Comparison of ENCODE assay signal across 1 cellular context in the genomic region with DNA sequence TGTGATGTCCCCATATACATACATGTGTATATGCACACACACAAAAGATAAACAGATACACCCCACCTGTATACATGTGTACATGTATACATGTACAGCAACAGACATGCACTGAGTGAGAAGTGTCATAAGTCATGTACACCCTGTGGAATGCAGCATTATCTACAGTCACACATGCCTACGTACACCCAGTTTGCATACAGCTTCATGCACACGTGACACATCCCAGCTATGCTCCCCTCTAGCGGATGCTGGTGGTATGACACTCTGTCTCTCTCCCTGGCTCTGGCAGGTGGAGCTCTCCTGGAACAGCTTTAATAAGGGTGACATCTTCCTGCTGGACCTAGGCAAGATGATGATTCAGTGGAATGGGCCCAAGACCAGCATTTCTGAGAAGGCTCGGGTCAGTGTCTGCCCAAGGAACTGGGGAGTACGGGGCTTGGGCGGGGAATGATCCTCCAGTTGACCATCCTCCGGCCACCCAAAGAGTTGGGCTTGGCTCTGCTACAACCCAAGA.
TF ChIP-seq lines count a peak whose summit lies in the region.

No MANE protein-coding gene starts in this region.

TF ChIP-seq in K562, 482 proteins besides CTCF, POLR2A, EP300 and RAD21 (continued from another document and continues in another):
- TF ChIP-seq SREBF1 (IDR thresholded peaks at IDR 0.05; ENCODE audit: borderline replicate concordance, low read depth, low read length) (no peak), PRMT5 (CRISPR knock-in tag; IDR thresholded peaks at IDR 0.05) (no peak), MAFF (IDR thresholded peaks at IDR 0.05; ENCODE audit: low read length) (no peak), MCM7 (IDR thresholded peaks at IDR 0.05) (no peak), GTF2F1 (IDR thresholded peaks at IDR 0.05; ENCODE audit: low read depth, low read length) (no peak), SRSF9 (IDR thresholded peaks at IDR 0.05; ENCODE audit: borderline replicate concordance, low read depth, low read length) (no peak), FOXA3 (CRISPR knock-in tag; conservative IDR thresholded peaks at IDR 0.05 in 1 of 2, IDR thresholded peaks at IDR 0.05 in 1 of 2) (no peak), SNIP1 (IDR thresholded peaks at IDR 0.05; ENCODE audit: low read depth) (no peak), ZNF24 (IDR thresholded peaks at IDR 0.05) (no peak; the same call in 1 of the 2 replicates), ZNF717 (CRISPR knock-in tag; IDR thresholded peaks at IDR 0.05) (no peak), MTA3 (IDR thresholded peaks at IDR 0.05; ENCODE audit: borderline replicate concordance) (peak; percentile 88), ZNF764 (CRISPR knock-in tag; IDR thresholded peaks at IDR 0.05; ENCODE audit: low read depth) (no peak), ZNF23 (CRISPR knock-in tag; IDR thresholded peaks at IDR 0.05) (no peak), CHD1 (IDR thresholded peaks at IDR 0.05; ENCODE audit: low read length) (no peak), TRIM28 (IDR thresholded peaks at IDR 0.05) (no peak), BMI1 (IDR thresholded peaks at IDR 0.05; ENCODE audit: low read length) (no peak), XRCC5 (IDR thresholded peaks at IDR 0.05; ENCODE audit: low read depth, low read length) (peak; percentile 83; the same call in 1 of the 2 replicates), ZNF445 (CRISPR knock-in tag; IDR thresholded peaks at IDR 0.05; ENCODE audit: low read depth) (no peak), POLR2B (IDR thresholded peaks at IDR 0.05; ENCODE audit: low read depth, partially characterized antibody) (no peak), ETV6 (IDR thresholded peaks at IDR 0.05; ENCODE audit: borderline replicate concordance in 1 of 2, low read depth in 2 of 2, low read length in 1 of 2) (no peak), ETV6 (CRISPR knock-in tag; IDR thresholded peaks at IDR 0.05; ENCODE audit: borderline replicate concordance) (no peak), TCFL5 (CRISPR knock-in tag; conservative IDR thresholded peaks at IDR 0.05) (no peak), FOXK1 (CRISPR knock-in tag; IDR thresholded peaks at IDR 0.05; ENCODE audit: borderline replicate concordance) (peak; percentile 75; the same call in 1 of the 2 replicates), SRSF1 (IDR thresholded peaks at IDR 0.05; ENCODE audit: low read depth, low read length) (no peak), NFIC (IDR thresholded peaks at IDR 0.05) (no peak; the same call in 1 of the 2 replicates), NEUROD1 (IDR thresholded peaks at IDR 0.05; ENCODE audit: borderline replicate concordance, low read depth, low read length, partially characterized antibody) (no peak), ETS2 (tag; IDR thresholded peaks at IDR 0.05; ENCODE audit: borderline replicate concordance, poor library complexity, severe bottlenecking) (no peak), FUS (optimal IDR thresholded peaks at IDR 0.05; ENCODE audit: low read depth, low read length) (no peak), SAFB (IDR thresholded peaks at IDR 0.05; ENCODE audit: borderline replicate concordance, low read depth, low read length) (no peak), TEAD1 (CRISPR knock-in tag; IDR thresholded peaks at IDR 0.05) (peak; percentile 94 to 96), BCOR (IDR thresholded peaks at IDR 0.05) (no peak), TCF7L2 (IDR thresholded peaks at IDR 0.05; ENCODE audit: low read depth, low read length) (no peak), BRCA1 (IDR thresholded peaks at IDR 0.05) (no peak), BRCA1 (CRISPR knock-in tag; IDR thresholded peaks at IDR 0.05) (no peak), SAP30 (IDR thresholded peaks at IDR 0.05; ENCODE audit: borderline replicate concordance, insufficient read depth, low read depth, low read length, poor library complexity, severe bottlenecking) (no peak), NFXL1 (CRISPR knock-in tag; IDR thresholded peaks at IDR 0.05) (no peak), DMBX1 (CRISPR knock-in tag; IDR thresholded peaks at IDR 0.05; ENCODE audit: borderline replicate concordance) (no peak), CCNT2 (IDR thresholded peaks at IDR 0.05; ENCODE audit: borderline replicate concordance, extremely low read depth, insufficient read length, low read depth, low read length) (no peak), MIER1 (IDR thresholded peaks at IDR 0.05; ENCODE audit: low read depth) (no peak), ZNF444 (CRISPR knock-in tag; IDR thresholded peaks at IDR 0.05) (no peak), ZSCAN32 (CRISPR knock-in tag; IDR thresholded peaks at IDR 0.05) (no peak), HMG20B (CRISPR knock-in tag; IDR thresholded peaks at IDR 0.05) (no peak), TBL1XR1 (IDR thresholded peaks at IDR 0.05; ENCODE audit: low read length in 2 of 2) (peak in 1 of 2 experiments; percentile 97; a peak in 2 of 4 replicates), CBX1 (IDR thresholded peaks at IDR 0.05; ENCODE audit: low read depth) (no peak), ESRRB (CRISPR knock-in tag; IDR thresholded peaks at IDR 0.05; ENCODE audit: borderline replicate concordance) (no peak), NFRKB (IDR thresholded peaks at IDR 0.05; ENCODE audit: low read depth) (peak; percentile 60; the same call in 1 of the 2 replicates), KDM4B (IDR thresholded peaks at IDR 0.05; ENCODE audit: borderline replicate concordance in 2 of 2, low read depth in 1 of 2) (no peak), KAT8 (IDR thresholded peaks at IDR 0.05; ENCODE audit: low read depth) (no peak)
- TF ChIP-seq, protein P1, sequence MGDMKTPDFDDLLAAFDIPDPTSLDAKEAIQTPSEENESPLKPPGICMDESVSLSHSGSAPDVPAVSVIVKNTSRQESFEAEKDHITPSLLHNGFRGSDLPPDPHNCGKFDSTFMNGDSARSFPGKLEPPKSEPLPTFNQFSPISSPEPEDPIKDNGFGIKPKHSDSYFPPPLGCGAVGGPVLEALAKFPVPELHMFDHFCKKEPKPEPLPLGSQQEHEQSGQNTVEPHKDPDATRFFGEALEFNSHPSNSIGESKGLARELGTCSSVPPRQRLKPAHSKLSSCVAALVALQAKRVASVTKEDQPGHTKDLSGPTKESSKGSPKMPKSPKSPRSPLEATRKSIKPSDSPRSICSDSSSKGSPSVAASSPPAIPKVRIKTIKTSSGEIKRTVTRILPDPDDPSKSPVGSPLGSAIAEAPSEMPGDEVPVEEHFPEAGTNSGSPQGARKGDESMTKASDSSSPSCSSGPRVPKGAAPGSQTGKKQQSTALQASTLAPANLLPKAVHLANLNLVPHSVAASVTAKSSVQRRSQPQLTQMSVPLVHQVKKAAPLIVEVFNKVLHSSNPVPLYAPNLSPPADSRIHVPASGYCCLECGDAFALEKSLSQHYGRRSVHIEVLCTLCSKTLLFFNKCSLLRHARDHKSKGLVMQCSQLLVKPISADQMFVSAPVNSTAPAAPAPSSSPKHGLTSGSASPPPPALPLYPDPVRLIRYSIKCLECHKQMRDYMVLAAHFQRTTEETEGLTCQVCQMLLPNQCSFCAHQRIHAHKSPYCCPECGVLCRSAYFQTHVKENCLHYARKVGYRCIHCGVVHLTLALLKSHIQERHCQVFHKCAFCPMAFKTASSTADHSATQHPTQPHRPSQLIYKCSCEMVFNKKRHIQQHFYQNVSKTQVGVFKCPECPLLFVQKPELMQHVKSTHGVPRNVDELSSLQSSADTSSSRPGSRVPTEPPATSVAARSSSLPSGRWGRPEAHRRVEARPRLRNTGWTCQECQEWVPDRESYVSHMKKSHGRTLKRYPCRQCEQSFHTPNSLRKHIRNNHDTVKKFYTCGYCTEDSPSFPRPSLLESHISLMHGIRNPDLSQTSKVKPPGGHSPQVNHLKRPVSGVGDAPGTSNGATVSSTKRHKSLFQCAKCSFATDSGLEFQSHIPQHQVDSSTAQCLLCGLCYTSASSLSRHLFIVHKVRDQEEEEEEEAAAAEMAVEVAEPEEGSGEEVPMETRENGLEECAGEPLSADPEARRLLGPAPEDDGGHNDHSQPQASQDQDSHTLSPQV (IDR thresholded peaks at IDR 0.05): peak; percentile 96
- TF ChIP-seq, protein P2, sequence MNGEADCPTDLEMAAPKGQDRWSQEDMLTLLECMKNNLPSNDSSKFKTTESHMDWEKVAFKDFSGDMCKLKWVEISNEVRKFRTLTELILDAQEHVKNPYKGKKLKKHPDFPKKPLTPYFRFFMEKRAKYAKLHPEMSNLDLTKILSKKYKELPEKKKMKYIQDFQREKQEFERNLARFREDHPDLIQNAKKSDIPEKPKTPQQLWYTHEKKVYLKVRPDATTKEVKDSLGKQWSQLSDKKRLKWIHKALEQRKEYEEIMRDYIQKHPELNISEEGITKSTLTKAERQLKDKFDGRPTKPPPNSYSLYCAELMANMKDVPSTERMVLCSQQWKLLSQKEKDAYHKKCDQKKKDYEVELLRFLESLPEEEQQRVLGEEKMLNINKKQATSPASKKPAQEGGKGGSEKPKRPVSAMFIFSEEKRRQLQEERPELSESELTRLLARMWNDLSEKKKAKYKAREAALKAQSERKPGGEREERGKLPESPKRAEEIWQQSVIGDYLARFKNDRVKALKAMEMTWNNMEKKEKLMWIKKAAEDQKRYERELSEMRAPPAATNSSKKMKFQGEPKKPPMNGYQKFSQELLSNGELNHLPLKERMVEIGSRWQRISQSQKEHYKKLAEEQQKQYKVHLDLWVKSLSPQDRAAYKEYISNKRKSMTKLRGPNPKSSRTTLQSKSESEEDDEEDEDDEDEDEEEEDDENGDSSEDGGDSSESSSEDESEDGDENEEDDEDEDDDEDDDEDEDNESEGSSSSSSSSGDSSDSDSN (IDR thresholded peaks at IDR 0.05; ENCODE audit: borderline replicate concordance in 1 of 2, low read depth in 2 of 2, low read length in 2 of 2): peak in 1 of 2 experiments; percentile 48; a peak in 1 of 4 replicates
- TF ChIP-seq, protein P3, sequence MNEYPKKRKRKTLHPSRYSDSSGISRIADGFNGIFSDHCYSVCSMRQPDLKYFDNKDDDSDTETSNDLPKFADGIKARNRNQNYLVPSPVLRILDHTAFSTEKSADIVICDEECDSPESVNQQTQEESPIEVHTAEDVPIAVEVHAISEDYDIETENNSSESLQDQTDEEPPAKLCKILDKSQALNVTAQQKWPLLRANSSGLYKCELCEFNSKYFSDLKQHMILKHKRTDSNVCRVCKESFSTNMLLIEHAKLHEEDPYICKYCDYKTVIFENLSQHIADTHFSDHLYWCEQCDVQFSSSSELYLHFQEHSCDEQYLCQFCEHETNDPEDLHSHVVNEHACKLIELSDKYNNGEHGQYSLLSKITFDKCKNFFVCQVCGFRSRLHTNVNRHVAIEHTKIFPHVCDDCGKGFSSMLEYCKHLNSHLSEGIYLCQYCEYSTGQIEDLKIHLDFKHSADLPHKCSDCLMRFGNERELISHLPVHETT (CRISPR knock-in tag; conservative IDR thresholded peaks at IDR 0.05 in 1 of 2, IDR thresholded peaks at IDR 0.05 in 1 of 2): no peak
- TF ChIP-seq, protein P4, sequence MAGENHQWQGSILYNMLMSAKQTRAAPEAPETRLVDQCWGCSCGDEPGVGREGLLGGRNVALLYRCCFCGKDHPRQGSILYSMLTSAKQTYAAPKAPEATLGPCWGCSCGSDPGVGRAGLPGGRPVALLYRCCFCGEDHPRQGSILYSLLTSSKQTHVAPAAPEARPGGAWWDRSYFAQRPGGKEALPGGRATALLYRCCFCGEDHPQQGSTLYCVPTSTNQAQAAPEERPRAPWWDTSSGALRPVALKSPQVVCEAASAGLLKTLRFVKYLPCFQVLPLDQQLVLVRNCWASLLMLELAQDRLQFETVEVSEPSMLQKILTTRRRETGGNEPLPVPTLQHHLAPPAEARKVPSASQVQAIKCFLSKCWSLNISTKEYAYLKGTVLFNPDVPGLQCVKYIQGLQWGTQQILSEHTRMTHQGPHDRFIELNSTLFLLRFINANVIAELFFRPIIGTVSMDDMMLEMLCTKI (IDR thresholded peaks at IDR 0.05; ENCODE audit: partially characterized antibody): no peak
- TF ChIP-seq, protein P5, sequence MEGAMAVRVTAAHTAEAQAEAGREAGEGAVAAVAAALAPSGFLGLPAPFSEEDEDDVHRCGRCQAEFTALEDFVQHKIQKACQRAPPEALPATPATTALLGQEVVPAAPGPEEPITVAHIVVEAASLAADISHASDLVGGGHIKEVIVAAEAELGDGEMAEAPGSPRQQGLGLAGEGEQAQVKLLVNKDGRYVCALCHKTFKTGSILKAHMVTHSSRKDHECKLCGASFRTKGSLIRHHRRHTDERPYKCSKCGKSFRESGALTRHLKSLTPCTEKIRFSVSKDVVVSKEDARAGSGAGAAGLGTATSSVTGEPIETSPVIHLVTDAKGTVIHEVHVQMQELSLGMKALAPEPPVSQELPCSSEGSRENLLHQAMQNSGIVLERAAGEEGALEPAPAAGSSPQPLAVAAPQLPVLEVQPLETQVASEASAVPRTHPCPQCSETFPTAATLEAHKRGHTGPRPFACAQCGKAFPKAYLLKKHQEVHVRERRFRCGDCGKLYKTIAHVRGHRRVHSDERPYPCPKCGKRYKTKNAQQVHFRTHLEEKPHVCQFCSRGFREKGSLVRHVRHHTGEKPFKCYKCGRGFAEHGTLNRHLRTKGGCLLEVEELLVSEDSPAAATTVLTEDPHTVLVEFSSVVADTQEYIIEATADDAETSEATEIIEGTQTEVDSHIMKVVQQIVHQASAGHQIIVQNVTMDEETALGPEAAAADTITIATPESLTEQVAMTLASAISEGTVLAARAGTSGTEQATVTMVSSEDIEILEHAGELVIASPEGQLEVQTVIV (CRISPR knock-in tag; IDR thresholded peaks at IDR 0.05; ENCODE audit: borderline replicate concordance): 0 out of 2 replicates have a peak, but pooled peaks have one; percentile 21
- TF ChIP-seq, protein P6, sequence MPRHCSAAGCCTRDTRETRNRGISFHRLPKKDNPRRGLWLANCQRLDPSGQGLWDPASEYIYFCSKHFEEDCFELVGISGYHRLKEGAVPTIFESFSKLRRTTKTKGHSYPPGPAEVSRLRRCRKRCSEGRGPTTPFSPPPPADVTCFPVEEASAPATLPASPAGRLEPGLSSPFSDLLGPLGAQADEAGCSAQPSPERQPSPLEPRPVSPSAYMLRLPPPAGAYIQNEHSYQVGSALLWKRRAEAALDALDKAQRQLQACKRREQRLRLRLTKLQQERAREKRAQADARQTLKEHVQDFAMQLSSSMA (CRISPR knock-in tag; IDR thresholded peaks at IDR 0.05): no peak
- TF ChIP-seq, protein P7, sequence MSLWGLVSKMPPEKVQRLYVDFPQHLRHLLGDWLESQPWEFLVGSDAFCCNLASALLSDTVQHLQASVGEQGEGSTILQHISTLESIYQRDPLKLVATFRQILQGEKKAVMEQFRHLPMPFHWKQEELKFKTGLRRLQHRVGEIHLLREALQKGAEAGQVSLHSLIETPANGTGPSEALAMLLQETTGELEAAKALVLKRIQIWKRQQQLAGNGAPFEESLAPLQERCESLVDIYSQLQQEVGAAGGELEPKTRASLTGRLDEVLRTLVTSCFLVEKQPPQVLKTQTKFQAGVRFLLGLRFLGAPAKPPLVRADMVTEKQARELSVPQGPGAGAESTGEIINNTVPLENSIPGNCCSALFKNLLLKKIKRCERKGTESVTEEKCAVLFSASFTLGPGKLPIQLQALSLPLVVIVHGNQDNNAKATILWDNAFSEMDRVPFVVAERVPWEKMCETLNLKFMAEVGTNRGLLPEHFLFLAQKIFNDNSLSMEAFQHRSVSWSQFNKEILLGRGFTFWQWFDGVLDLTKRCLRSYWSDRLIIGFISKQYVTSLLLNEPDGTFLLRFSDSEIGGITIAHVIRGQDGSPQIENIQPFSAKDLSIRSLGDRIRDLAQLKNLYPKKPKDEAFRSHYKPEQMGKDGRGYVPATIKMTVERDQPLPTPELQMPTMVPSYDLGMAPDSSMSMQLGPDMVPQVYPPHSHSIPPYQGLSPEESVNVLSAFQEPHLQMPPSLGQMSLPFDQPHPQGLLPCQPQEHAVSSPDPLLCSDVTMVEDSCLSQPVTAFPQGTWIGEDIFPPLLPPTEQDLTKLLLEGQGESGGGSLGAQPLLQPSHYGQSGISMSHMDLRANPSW (CRISPR knock-in tag; IDR thresholded peaks at IDR 0.05): peak; percentile 88
- TF ChIP-seq, protein P8, sequence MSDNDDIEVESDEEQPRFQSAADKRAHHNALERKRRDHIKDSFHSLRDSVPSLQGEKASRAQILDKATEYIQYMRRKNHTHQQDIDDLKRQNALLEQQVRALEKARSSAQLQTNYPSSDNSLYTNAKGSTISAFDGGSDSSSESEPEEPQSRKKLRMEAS (CRISPR knock-in tag; IDR thresholded peaks at IDR 0.05): peak; percentile 93
